ENCODE assay signal across 27 cellular contexts in the genomic region with DNA sequence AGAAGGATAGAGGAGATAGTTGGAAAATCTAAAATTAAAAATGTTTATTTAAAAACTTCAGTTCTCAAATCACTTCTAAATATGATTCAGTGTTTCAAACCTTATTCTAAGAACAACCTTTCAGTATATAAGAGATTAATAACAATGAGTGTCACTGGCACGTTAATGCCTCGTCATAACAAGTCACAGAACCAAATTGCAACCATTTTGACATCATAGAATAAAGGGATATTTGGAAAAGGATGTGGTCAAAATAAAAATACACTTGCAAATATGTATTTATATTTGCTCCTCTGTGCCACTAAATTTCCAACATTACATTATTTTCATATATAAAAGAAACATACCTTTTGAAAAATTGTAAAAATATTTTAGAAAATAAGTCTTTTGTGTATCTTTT.
"Had no signal": no experiment of that assay in that cellular context is flagged by ENCODE, and none has a peak within 500 bp of the region (broad histone marks: within the 10 kb centered on the region; RNA-seq: fewer than 3 reads in every experiment).

No MANE protein-coding gene starts in this region.

- H3K36me3 ChIP-seq: ascending aorta, breast epithelium, cardiac muscle cell, colonic mucosa, esophagus muscularis mucosa had no signal

- H3K36me3 Mint-ChIP-seq: activated CD4-positive, alpha-beta memory T cell treated with anti-CD3 and anti-CD28 coated beads for 36 hours; activated CD8-positive, alpha-beta memory T cell treated with anti-CD3 and anti-CD28 coated beads, Interleukin-2, amount 10 ng/mL, durations not matched to agents 7 days and 5 days; activated naive CD4-positive, alpha-beta T cell treated with anti-CD3 and anti-CD28 coated beads, Interleukin-2, amount 10 ng/mL, durations not matched to agents 7 days and 5 days; activated naive CD4-positive, alpha-beta T cell treated with anti-CD3 and anti-CD28 coated beads, Interleukin-2, amount 50 U/mL, for 72 hours; activated naive CD8-positive, alpha-beta T cell treated with anti-CD3 and anti-CD28 coated beads, Interleukin-2, amount 10 ng/mL, durations not matched to agents 7 days and 5 days; brain had no signal

- H3K27ac Mint-ChIP-seq: activated CD4-positive, alpha-beta memory T cell treated with anti-CD3 and anti-CD28 coated beads for 36 hours; activated CD4-positive, alpha-beta T cell treated with anti-CD3 and anti-CD28 coated beads for 36 hours; activated CD4-positive, alpha-beta T cell treated with anti-CD3 and anti-CD28 coated beads, Interleukin-2, amount 10 ng/mL, durations not matched to agents 24 days and 14 days; activated CD8-positive, alpha-beta memory T cell treated with anti-CD3 and anti-CD28 coated beads, Interleukin-2, amount 10 ng/mL, durations not matched to agents 7 days and 5 days; activated CD8-positive, alpha-beta T cell treated with anti-CD3 and anti-CD28 coated beads, Interleukin-2, amount 10 ng/mL, durations not matched to agents 7 days and 5 days; activated naive CD4-positive, alpha-beta T cell treated with anti-CD3 and anti-CD28 coated beads, Interleukin-2, amount 10 ng/mL, durations not matched to agents 7 days and 5 days; activated naive CD4-positive, alpha-beta T cell treated with anti-CD3 and anti-CD28 coated beads, Interleukin-2, amount 50 U/mL, for 72 hours; activated naive CD8-positive, alpha-beta T cell treated with anti-CD3 and anti-CD28 coated beads, Interleukin-2, amount 10 ng/mL, durations not matched to agents 7 days and 5 days; activated T-cell treated with anti-CD3 and anti-CD28 coated beads, Interleukin-2, amount 50 U/mL, for 72 hours had no signal

- H3K4me3 Mint-ChIP-seq: activated CD4-positive, alpha-beta memory T cell treated with anti-CD3 and anti-CD28 coated beads for 36 hours; activated CD4-positive, alpha-beta T cell treated with anti-CD3 and anti-CD28 coated beads for 36 hours; activated CD4-positive, alpha-beta T cell treated with anti-CD3 and anti-CD28 coated beads, Interleukin-2, amount 10 ng/mL, durations not matched to agents 24 days and 14 days; activated CD8-positive, alpha-beta memory T cell treated with anti-CD3 and anti-CD28 coated beads, Interleukin-2, amount 10 ng/mL, durations not matched to agents 7 days and 5 days; activated CD8-positive, alpha-beta T cell treated with anti-CD3 and anti-CD28 coated beads, Interleukin-2, amount 10 ng/mL, durations not matched to agents 7 days and 5 days; activated naive CD4-positive, alpha-beta T cell treated with anti-CD3 and anti-CD28 coated beads, Interleukin-2, amount 10 ng/mL, durations not matched to agents 7 days and 5 days; activated naive CD8-positive, alpha-beta T cell treated with anti-CD3 and anti-CD28 coated beads, Interleukin-2, amount 10 ng/mL, durations not matched to agents 7 days and 5 days; activated T-cell treated with anti-CD3 and anti-CD28 coated beads, Interleukin-2, amount 50 U/mL, for 72 hours; brain had no signal

- H3K27me3 ChIP-seq: ascending aorta, breast epithelium, cardiac muscle cell, colonic mucosa, esophagus muscularis mucosa had no signal

- H3K4me3 ChIP-seq: ascending aorta, breast epithelium, cardiac muscle cell, colonic mucosa, esophagus muscularis mucosa had no signal

- H3K4me1 Mint-ChIP-seq: activated CD4-positive, alpha-beta T cell treated with anti-CD3 and anti-CD28 coated beads for 36 hours; activated CD4-positive, alpha-beta T cell treated with anti-CD3 and anti-CD28 coated beads, Interleukin-2, amount 10 ng/mL, durations not matched to agents 24 days and 14 days; activated CD8-positive, alpha-beta memory T cell treated with anti-CD3 and anti-CD28 coated beads, Interleukin-2, amount 10 ng/mL, durations not matched to agents 7 days and 5 days; activated naive CD4-positive, alpha-beta T cell treated with anti-CD3 and anti-CD28 coated beads, Interleukin-2, amount 10 ng/mL, durations not matched to agents 7 days and 5 days; activated naive CD8-positive, alpha-beta T cell treated with anti-CD3 and anti-CD28 coated beads, Interleukin-2, amount 10 ng/mL, durations not matched to agents 7 days and 5 days; brain had no signal

- H3K9me3 ChIP-seq: ascending aorta, breast epithelium, colonic mucosa, esophagus muscularis mucosa had no signal

- H3K27me3 Mint-ChIP-seq: activated CD4-positive, alpha-beta memory T cell treated with anti-CD3 and anti-CD28 coated beads for 36 hours; activated CD4-positive, alpha-beta T cell treated with anti-CD3 and anti-CD28 coated beads for 36 hours; activated CD4-positive, alpha-beta T cell treated with anti-CD3 and anti-CD28 coated beads, Interleukin-2, amount 10 ng/mL, durations not matched to agents 24 days and 14 days; activated CD8-positive, alpha-beta memory T cell treated with anti-CD3 and anti-CD28 coated beads, Interleukin-2, amount 10 ng/mL, durations not matched to agents 7 days and 5 days; activated naive CD4-positive, alpha-beta T cell treated with anti-CD3 and anti-CD28 coated beads, Interleukin-2, amount 10 ng/mL, durations not matched to agents 7 days and 5 days; activated naive CD8-positive, alpha-beta T cell treated with anti-CD3 and anti-CD28 coated beads, Interleukin-2, amount 10 ng/mL, durations not matched to agents 7 days and 5 days; brain had no signal

- H3K27ac ChIP-seq: ascending aorta, breast epithelium, cardiac muscle cell, colonic mucosa, esophagus muscularis mucosa had no signal

- ATAC-seq: activated CD4-positive, alpha-beta T cell treated with anti-CD3 and anti-CD28 coated beads for 36 hours; activated CD8-positive, alpha-beta memory T cell treated with anti-CD3 and anti-CD28 coated beads, Interleukin-2, amount 10 ng/mL, durations not matched to agents 7 days and 5 days; activated CD8-positive, alpha-beta T cell treated with anti-CD3 and anti-CD28 coated beads, Interleukin-2, amount 10 ng/mL, durations not matched to agents 7 days and 5 days; activated naive CD4-positive, alpha-beta T cell treated with anti-CD3 and anti-CD28 coated beads, Interleukin-2, amount 50 U/mL, for 72 hours; activated T-cell treated with anti-CD3 and anti-CD28 coated beads, Interleukin-2, amount 50 U/mL, for 72 hours had no signal

- H3K9me3 Mint-ChIP-seq: activated CD4-positive, alpha-beta T cell treated with anti-CD3 and anti-CD28 coated beads, Interleukin-2, amount 10 ng/mL, durations not matched to agents 24 days and 14 days had no signal

- H3K4me1 ChIP-seq: ascending aorta, breast epithelium, colonic mucosa had no signal

- DNase-seq: activated CD4-positive, alpha-beta memory T cell treated with anti-CD3 and anti-CD28 coated beads for 36 hours; activated CD4-positive, alpha-beta T cell treated with anti-CD3 and anti-CD28 coated beads for 36 hours; activated CD4-positive, alpha-beta T cell treated with anti-CD3 and anti-CD28 coated beads, Interleukin-2, amount 10 ng/mL, durations not matched to agents 24 days and 14 days; activated CD4-positive, CD25-positive, alpha-beta regulatory T cell; activated CD4-positive, CD25-positive, alpha-beta regulatory T cell treated with anti-CD3 and anti-CD28 coated beads, Interleukin-2, amount 50 U/mL, for 72 hours; activated CD8-positive, alpha-beta memory T cell treated with anti-CD3 and anti-CD28 coated beads, Interleukin-2, amount 10 ng/mL, durations not matched to agents 7 days and 5 days; activated CD8-positive, alpha-beta memory T cell treated with anti-CD3 and anti-CD28 coated beads, Interleukin-2, amount 50 U/mL, for 4 hours; activated CD8-positive, alpha-beta T cell treated with anti-CD3 and anti-CD28 coated beads, Interleukin-2, amount 10 ng/mL, durations not matched to agents 7 days and 5 days; activated gamma-delta T cell; activated naive CD4-positive, alpha-beta T cell; activated naive CD4-positive, alpha-beta T cell treated with anti-CD3 and anti-CD28 coated beads, Interleukin-2, amount 10 ng/mL, durations not matched to agents 7 days and 5 days; activated naive CD8-positive, alpha-beta T cell treated with anti-CD3 and anti-CD28 coated beads, Interleukin-2, amount 10 ng/mL, durations not matched to agents 7 days and 5 days; activated T-cell treated with anti-CD3 and anti-CD28 coated beads, Interleukin-2, amount 50 U/mL, for 1 hour; activated T-cell treated with anti-CD3 and anti-CD28 coated beads, Interleukin-2, amount 50 U/mL, for 72 hours; central memory CD4-positive, alpha-beta T cell; cerebellar nuclear complex; colonic mucosa; effector CD8-positive, alpha-beta T cell; head of caudate nucleus; T-helper 1 cell; T-helper 2 cell had no signal
